In genomic region chr9:98597372-98597771, GRCh38 we compare ENCODE assay signal across 20 cellular contexts.
DNase-seq lines count a peak whose midpoint lies in the region; ATAC-seq, FAIRE-seq and TF ChIP-seq lines count a peak whose summit lies in the region.
"Had no signal": no experiment of that assay in that cellular context is flagged by ENCODE, and none has a peak within 500 bp of the region (broad histone marks: within the 10 kb centered on the region; RNA-seq: fewer than 3 reads in every experiment).

No MANE protein-coding gene starts in this region.

- H3K36me3 Mint-ChIP-seq in astrocyte (ENCODE audit: low read depth, unreplicated experiment): no peaks in the 10 kb centered on the region
- H3K36me3 Mint-ChIP-seq: CD4-positive, CD25-positive, alpha-beta regulatory T cell had no signal

- in situ Hi-C loops in IMR-90 (cut with MboI; ENCODE audit: low sequenced_read_pairs): no loop called here

- TF ChIP-seq RAD21 in IMR-90 (IDR thresholded peaks at IDR 0.05; ENCODE audit: low read length): no peak

- H4K20me1 ChIP-seq in IMR-90 (ENCODE audit: insufficient read depth, low read length) (no peaks in the 10 kb centered on the region), astrocyte (ENCODE audit: insufficient read depth, low read length) (no peaks in the 10 kb centered on the region)

- H3K79me1 ChIP-seq in IMR-90 (ENCODE audit: low read depth in 1 of 2, low read length in 2 of 2): peaks cover 7 to 53% of the 10 kb centered on the region in 2 experiments; a peak in 3 of 4 replicates

- H3K4me3 Mint-ChIP-seq in astrocyte (ENCODE audit: unreplicated experiment): no peak overlapping the region
- H3K4me3 Mint-ChIP-seq: CD4-positive, CD25-positive, alpha-beta regulatory T cell; HFFc6 had no signal

- no peak overlapping the region for H4K8ac ChIP-seq in IMR-90 (ENCODE audit: low read depth in 2 of 2, low read length in 2 of 2)

- H3K14ac ChIP-seq in IMR-90 (replicated peaks; ENCODE audit: low read depth, low read length): 0 out of 2 replicates have a peak overlapping the region, but pooled peaks have one; percentile 60

- CTCF ChIA-PET in IMR-90 (lab: Yijun Ruan, JAX): interaction anchor here (0.7 kb wide), 1 partner anchor 363 kb away, joined by 3 read pairs; no protein-coding TSS in a partner anchor

- no peak overlapping the region for H3K27ac Mint-ChIP-seq in astrocyte (ENCODE audit: unreplicated experiment)
- H3K27ac Mint-ChIP-seq: CD4-positive, CD25-positive, alpha-beta regulatory T cell; HFFc6 had no signal

- H2AFZ ChIP-seq in IMR-90 (replicated peaks; ENCODE audit: low read length, poor library complexity): no peak overlapping the region
- no peak overlapping the region for H2AFZ ChIP-seq in astrocyte (ENCODE audit: low read depth, low read length)

- H3K36me3 ChIP-seq in IMR-90 (ENCODE audit: control insufficient read depth, insufficient read depth, low read length): no peaks in the 10 kb centered on the region
- H3K36me3 ChIP-seq in astrocyte (ENCODE audit: insufficient read depth, low read length): no peaks in the 10 kb centered on the region
- no peaks in the 10 kb centered on the region for H3K36me3 ChIP-seq in spleen
- H3K36me3 ChIP-seq: SJSA1 had no signal

- no peak overlapping the region for H3K4me2 ChIP-seq in IMR-90 (ENCODE audit: low read depth, low read length)
- H3K4me2 ChIP-seq in astrocyte (ENCODE audit: low read length): no peak overlapping the region

- FAIRE-seq in astrocyte (lab: Jason Lieb, UNC): no peak

- dilution Hi-C loops in IMR-90 (cut with HindIII; ENCODE audit: low sequenced_read_pairs, unreplicated experiment): no loop called here

- no peaks in the 10 kb centered on the region for H3K9me3 Mint-ChIP-seq in astrocyte (ENCODE audit: unreplicated experiment)
- H3K9me3 Mint-ChIP-seq: HFFc6 had no signal

- no peak overlapping the region for H3K23ac ChIP-seq in IMR-90 (ENCODE audit: low read depth, low read length)

- H2AK5ac ChIP-seq in IMR-90 (ENCODE audit: low read depth, low read length): no peak overlapping the region

- BruUV-seq in IMR-90 (replicated peaks; lab: Mats Ljungman, UMichigan): no TSS peak

- TF ChIP-seq CTCF in IMR-90 (conservative IDR thresholded peaks at IDR 0.05; ENCODE audit: low read depth, low read length): no peak
- no peak for TF ChIP-seq CTCF in astrocyte (IDR thresholded peaks at IDR 0.05; ENCODE audit: insufficient read depth, low read depth, low read length)
- TF ChIP-seq CTCF in coronary artery (IDR thresholded peaks at IDR 0.05): no peak
- TF ChIP-seq CTCF in spleen (IDR thresholded peaks at IDR 0.05 in 8 of 11, conservative IDR thresholded peaks at IDR 0.05 in 3 of 11): no peak

- H3K79me2 ChIP-seq in astrocyte (ENCODE audit: insufficient read depth, low read length): no peaks in the 10 kb centered on the region

- H2BK20ac ChIP-seq in IMR-90 (ENCODE audit: low read depth, low read length): no peak overlapping the region

- H4K91ac ChIP-seq in IMR-90 (ENCODE audit: insufficient read depth, low read depth, low read length): peak overlapping the region; percentile 24; the same call in 1 of the 2 replicates

- H3K4me1 Mint-ChIP-seq in astrocyte (ENCODE audit: low read depth, unreplicated experiment): no peaks in the 10 kb centered on the region
- H3K4me1 Mint-ChIP-seq: CD4-positive, CD25-positive, alpha-beta regulatory T cell had no signal

- intact Hi-C loops in IMR-90 (cut with micrococcal nuclease): no loop called here
- intact Hi-C loops in spleen (cut with DNase I; ENCODE audit: low total_unique reads): no loop called here

- peak; percentile 64 for DNase-seq in IMR-90
- DNase-seq in astrocyte (ENCODE audit: low read depth): peak; percentile 46
- DNase-seq in coronary artery (ENCODE audit: low spot score): peak; percentile 22
- DNase-seq in spleen: peak; percentile 18
- DNase-seq in T-helper 2 cell: no peak
- no peak for DNase-seq in stimulated activated CD4-positive, alpha-beta T cell treated with anti-CD3 and anti-CD28 coated beads, Interleukin-2, amount 100 ng/mL, for 24 hours
- DNase-seq: AML-193; Calu3; CD4-positive, CD25-positive, alpha-beta regulatory T cell; GOT3; HFFc6; Karpas-422; NCI-H1930; NCI-H2171; NCI-H510A; NK-92 treated with Interleukin-12 subunit alpha and Interleukin-12 subunit beta, amount 100 ng/mL, for 24 hours; OCI-M1 had no signal

- no peak overlapping the region for H2BK120ac ChIP-seq in IMR-90 (ENCODE audit: low read depth, low read length)

- POLR2A ChIA-PET in IMR-90 (lab: Charles Lee; ENCODE audit: unreplicated experiment): no interaction called here

- H3K4ac ChIP-seq in IMR-90 (ENCODE audit: low read depth, low read length): 0 out of 2 replicates have a peak overlapping the region, but pooled peaks have one; percentile 1

- TF ChIP-seq POLR2A in IMR-90 (IDR thresholded peaks at IDR 0.05; ENCODE audit: low read depth, low read length) (no peak), spleen (IDR thresholded peaks at IDR 0.05) (no peak)

- H3K9me1 ChIP-seq in IMR-90 (ENCODE audit: insufficient read depth, low read length): peaks cover 12% of the 10 kb centered on the region; the same call in 1 of the 2 replicates

- H3K27ac ChIP-seq in IMR-90 (ENCODE audit: insufficient read depth, low read length): no peak overlapping the region
- no peak overlapping the region for H3K27ac ChIP-seq in astrocyte (ENCODE audit: low read depth, low read length)
- no peak overlapping the region for H3K27ac ChIP-seq in coronary artery
- no peak overlapping the region for H3K27ac ChIP-seq in spleen
- H3K27ac ChIP-seq: RWPE1, SJSA1 had no signal

- H3K4me3 ChIP-seq in IMR-90 (ENCODE audit: insufficient read depth, low read depth, low read length) (no peak overlapping the region), astrocyte (ENCODE audit: insufficient read depth, low read depth, low read length) (no peak overlapping the region), coronary artery (no peak overlapping the region), spleen (no peak overlapping the region)
- H3K4me3 ChIP-seq: SJSA1 had no signal

- H3K4me1 ChIP-seq in IMR-90 (ENCODE audit: control insufficient read depth, insufficient read depth, low read length) (peaks cover 24% of the 10 kb centered on the region), astrocyte (ENCODE audit: insufficient read depth, low read length) (no peaks in the 10 kb centered on the region), spleen (no peaks in the 10 kb centered on the region)
- H3K4me1 ChIP-seq: SJSA1 had no signal

- ATAC-seq in IMR-90 (ENCODE audit: low read depth) (peak; percentile 57), HG02884 (IDR thresholded peaks at IDR 0.05; ENCODE audit: unreplicated experiment) (no peak)

- H3K9ac ChIP-seq in IMR-90 (ENCODE audit: low read depth, low read length) (no peak overlapping the region), astrocyte (ENCODE audit: low read length) (no peak overlapping the region)

- H3K9me3 ChIP-seq in IMR-90 (ENCODE audit: control insufficient read depth, insufficient read depth, low read length) (no peaks in the 10 kb centered on the region), astrocyte (ENCODE audit: insufficient read depth, low read depth, low read length) (no peaks in the 10 kb centered on the region), spleen (no peaks in the 10 kb centered on the region)
- H3K9me3 ChIP-seq: SJSA1 had no signal

- H2AK9ac ChIP-seq in IMR-90 (replicated peaks; ENCODE audit: low read depth, low read length, poor library complexity): no peak overlapping the region

- H2BK5ac ChIP-seq in IMR-90 (ENCODE audit: low read depth, low read length, poor library complexity, severe bottlenecking): no peak overlapping the region

- H3K27me3 Mint-ChIP-seq in astrocyte (ENCODE audit: low read depth, unreplicated experiment): peaks cover 57% of the 10 kb centered on the region

- H3K27me3 ChIP-seq in IMR-90 (ENCODE audit: control insufficient read depth, insufficient read depth, low read length) (no peaks in the 10 kb centered on the region), astrocyte (ENCODE audit: insufficient read depth, low read length) (peaks cover 2% of the 10 kb centered on the region), spleen (replicated peaks in 1 of 7) (peaks cover 0 to 14% (median 0%) of the 10 kb centered on the region in 7 donors)
- H3K27me3 ChIP-seq: SJSA1 had no signal

- no peak overlapping the region for H4K5ac ChIP-seq in IMR-90 (ENCODE audit: low read depth, low read length)

- no peak overlapping the region for H3K18ac ChIP-seq in IMR-90 (ENCODE audit: low read depth, low read length)

- H3K56ac ChIP-seq in IMR-90 (ENCODE audit: extremely low read depth, insufficient read depth, low read length): no peak overlapping the region

- H2BK15ac ChIP-seq in IMR-90 (ENCODE audit: low read depth, low read length): no peak overlapping the region

TF ChIP-seq in IMR-90, 13 proteins besides CTCF, POLR2A, EP300 and RAD21:
- TF ChIP-seq MAFK (IDR thresholded peaks at IDR 0.05; ENCODE audit: low read depth, low read length) (no peak), CHD1 (IDR thresholded peaks at IDR 0.05; ENCODE audit: low read depth, low read length) (no peak), SMC3 (IDR thresholded peaks at IDR 0.05; ENCODE audit: low read depth, low read length) (no peak), BHLHE40 (IDR thresholded peaks at IDR 0.05; ENCODE audit: low read depth, low read length) (no peak), NFE2L2 (IDR thresholded peaks at IDR 0.05; ENCODE audit: low read depth, low read length) (no peak), FOS (IDR thresholded peaks at IDR 0.05; ENCODE audit: low read depth, low read length) (no peak), RCOR1 (IDR thresholded peaks at IDR 0.05; ENCODE audit: insufficient replicate concordance, low read length) (no peak), ELK1 (IDR thresholded peaks at IDR 0.05; ENCODE audit: borderline replicate concordance, low read depth, low read length) (no peak)
TF ChIP-seq in IMR-90: peak in this region for 0.

Comparison
In these comparisons a context has a peak if more than half of its experiments do, and no peak if none do; other contexts are left out.
1. DNase-seq: peak in IMR-90 (single experiment), astrocyte (single experiment), coronary artery (single experiment) and spleen (single experiment); none in T-helper 2 cell (0 of 5) and stimulated activated CD4-positive, alpha-beta T cell treated with anti-CD3 and anti-CD28 coated beads, Interleukin-2, amount 100 ng/mL, for 24 hours (0 of 2).